1 cellular context compared by ENCODE assay signal in the genomic region with DNA sequence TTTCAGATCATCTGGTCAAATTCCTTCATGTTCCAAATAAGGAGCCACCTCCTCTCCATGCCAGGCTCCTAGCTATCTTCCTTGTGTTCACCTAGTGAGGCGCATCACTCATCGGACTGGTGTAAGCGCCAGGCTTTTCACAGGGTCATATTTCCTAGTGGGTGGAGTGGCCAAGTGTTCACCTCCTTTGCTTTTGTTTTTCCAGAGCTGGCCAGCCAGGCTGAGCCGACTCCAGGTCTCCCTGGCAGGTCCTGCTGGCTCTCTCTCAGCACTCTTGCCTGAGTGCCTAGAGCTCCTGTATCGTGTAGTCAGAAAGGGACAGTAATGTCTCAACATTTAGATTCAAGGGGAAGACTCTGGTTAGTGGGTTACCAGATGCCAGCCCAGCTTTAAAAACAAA.
TF ChIP-seq lines count a peak whose summit lies in the region.

No MANE protein-coding gene starts in this region.

TF ChIP-seq in IMR-90, 13 proteins besides CTCF, POLR2A, EP300 and RAD21 (continued from another document):
- TF ChIP-seq, protein P1, sequence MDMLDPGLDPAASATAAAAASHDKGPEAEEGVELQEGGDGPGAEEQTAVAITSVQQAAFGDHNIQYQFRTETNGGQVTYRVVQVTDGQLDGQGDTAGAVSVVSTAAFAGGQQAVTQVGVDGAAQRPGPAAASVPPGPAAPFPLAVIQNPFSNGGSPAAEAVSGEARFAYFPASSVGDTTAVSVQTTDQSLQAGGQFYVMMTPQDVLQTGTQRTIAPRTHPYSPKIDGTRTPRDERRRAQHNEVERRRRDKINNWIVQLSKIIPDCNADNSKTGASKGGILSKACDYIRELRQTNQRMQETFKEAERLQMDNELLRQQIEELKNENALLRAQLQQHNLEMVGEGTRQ (IDR thresholded peaks at IDR 0.05; ENCODE audit: low read depth, low read length): no peak
- no peak for TF ChIP-seq FOS (IDR thresholded peaks at IDR 0.05; ENCODE audit: low read depth, low read length)
- TF ChIP-seq CEBPB (IDR thresholded peaks at IDR 0.05; ENCODE audit: low read depth, low read length): no peak
- no peak for TF ChIP-seq MXI1 (IDR thresholded peaks at IDR 0.05; ENCODE audit: borderline replicate concordance, low read depth, low read length)
- no peak for TF ChIP-seq RCOR1 (IDR thresholded peaks at IDR 0.05; ENCODE audit: insufficient replicate concordance, low read length)
- no peak for TF ChIP-seq MAZ (IDR thresholded peaks at IDR 0.05; ENCODE audit: borderline replicate concordance, low read depth, low read length)
- no peak for TF ChIP-seq NFE2L2 (IDR thresholded peaks at IDR 0.05; ENCODE audit: low read depth, low read length)
- no peak for TF ChIP-seq CHD1 (IDR thresholded peaks at IDR 0.05; ENCODE audit: low read depth, low read length)
- no peak for TF ChIP-seq MAFK (IDR thresholded peaks at IDR 0.05; ENCODE audit: low read depth, low read length)
- no peak for TF ChIP-seq SMC3 (IDR thresholded peaks at IDR 0.05; ENCODE audit: low read depth, low read length)
- TF ChIP-seq RFX5 (IDR thresholded peaks at IDR 0.05; ENCODE audit: low read depth, low read length): no peak
